In genomic region chr22:37484115-37485005, GRCh38 we compare ENCODE assay signal across 9 cellular contexts. TPM values are rescaled to one million over a fixed set of nuclear protein-coding genes. Genes with fewer than 3 reads are reported as not detected.
DNase-seq lines count a peak whose midpoint lies in the region; ATAC-seq and TF ChIP-seq lines count a peak whose summit lies in the region.
"Had no signal": no experiment of that assay in that cellular context is flagged by ENCODE, and none has a peak within 500 bp of the region (broad histone marks: within the 10 kb centered on the region; RNA-seq: fewer than 3 reads in every experiment).

No MANE protein-coding gene starts in this region.

- H4K91ac ChIP-seq in mesenchymal stem cell (ENCODE audit: low read length), result peak overlapping the region; percentile 15

- peak overlapping the region; percentile 35 for H4K8ac ChIP-seq in mesenchymal stem cell (ENCODE audit: low read length)

- no peak overlapping the region for H3K4me2 ChIP-seq in mesenchymal stem cell (ENCODE audit: low read length, poor library complexity, severe bottlenecking)

- no peak overlapping the region for H3K4ac ChIP-seq in mesenchymal stem cell (ENCODE audit: low read depth in 1 of 2, low read length in 2 of 2)

- peak overlapping the region; percentile 89 for H3K27ac Mint-ChIP-seq in activated naive CD8-positive, alpha-beta T cell treated with anti-CD3 and anti-CD28 coated beads, Interleukin-2, amount 10 ng/mL, durations not matched to agents 7 days and 5 days
- no peak overlapping the region for H3K27ac Mint-ChIP-seq in type B pancreatic cell

- peak; percentile 39 for ATAC-seq in GM21825 (IDR thresholded peaks at IDR 0.05; ENCODE audit: unreplicated experiment)
- ATAC-seq in activated naive CD8-positive, alpha-beta T cell treated with anti-CD3 and anti-CD28 coated beads, Interleukin-2, amount 10 ng/mL, durations not matched to agents 7 days and 5 days (ENCODE audit: low read depth), result peak; percentile 71

- peaks cover 49% of the 10 kb centered on the region for H3K4me1 Mint-ChIP-seq in activated naive CD8-positive, alpha-beta T cell treated with anti-CD3 and anti-CD28 coated beads, Interleukin-2, amount 10 ng/mL, durations not matched to agents 7 days and 5 days
- H3K4me1 Mint-ChIP-seq in type B pancreatic cell (ENCODE audit: unreplicated experiment), result peaks cover 36% of the 10 kb centered on the region

- H3K18ac ChIP-seq in mesenchymal stem cell (ENCODE audit: low read depth in 1 of 2, low read length in 2 of 2), result peak overlapping the region in 1 of 2 experiments; percentile 70

- no peak overlapping the region for H3K9ac ChIP-seq in mesenchymal stem cell (ENCODE audit: low read length)

- H2AFZ ChIP-seq in mesenchymal stem cell (ENCODE audit: low read depth, low read length), result no peak overlapping the region

- no peak overlapping the region for H3K27ac ChIP-seq in mesenchymal stem cell (ENCODE audit: low read length, poor library complexity, severe bottlenecking)

- H3K27me3 Mint-ChIP-seq in activated naive CD8-positive, alpha-beta T cell treated with anti-CD3 and anti-CD28 coated beads, Interleukin-2, amount 10 ng/mL, durations not matched to agents 7 days and 5 days, result no peaks in the 10 kb centered on the region
- peaks cover 29% of the 10 kb centered on the region for H3K27me3 Mint-ChIP-seq in type B pancreatic cell

- H3K14ac ChIP-seq in mesenchymal stem cell (ENCODE audit: low read length in 2 of 2), result no peak overlapping the region

- no peak for TF ChIP-seq CTCF in type B pancreatic cell (conservative IDR thresholded peaks at IDR 0.05)

- DNase-seq in T-helper 1 cell, result peak; percentile 67 to 95 (median 72)
- DNase-seq in activated naive CD8-positive, alpha-beta T cell treated with anti-CD3 and anti-CD28 coated beads, Interleukin-2, amount 10 ng/mL, durations not matched to agents 7 days and 5 days, result peak; percentile 83
- DNase-seq in mesenchymal stem cell, result no peak
- DNase-seq in stimulated activated CD8-positive, alpha-beta memory T cell treated with anti-CD3 and anti-CD28 coated beads, Interleukin-4, amount 100 ng/mL, for 1 hour (ENCODE audit: low read depth in 2 of 2, low spot score in 1 of 2), result peak; percentile 44 to 60
- DNase-seq in type B pancreatic cell (ENCODE audit: extremely low spot score, unreplicated experiment), result no peak
- no peak for DNase-seq in OCI-M2 (lab: John Stamatoyannopoulos, UW; ENCODE audit: unreplicated experiment)
- no peak for DNase-seq in DMS79 (lab: John Stamatoyannopoulos, UW)

- H3K9me3 Mint-ChIP-seq in activated naive CD8-positive, alpha-beta T cell treated with anti-CD3 and anti-CD28 coated beads, Interleukin-2, amount 10 ng/mL, durations not matched to agents 7 days and 5 days, result no peaks in the 10 kb centered on the region
- H3K9me3 Mint-ChIP-seq in type B pancreatic cell, result no peaks in the 10 kb centered on the region

- no peak overlapping the region for H2AK5ac ChIP-seq in mesenchymal stem cell (ENCODE audit: low read length, severe bottlenecking)

- no peak overlapping the region for H3K4me3 ChIP-seq in mesenchymal stem cell (ENCODE audit: insufficient read depth in 1 of 2, low read depth in 1 of 2, low read length in 2 of 2)

- WGBS in mesenchymal stem cell, result 91% methylated on average over 30 of the region's 35 CpGs

- no peak overlapping the region for H2BK12ac ChIP-seq in mesenchymal stem cell (ENCODE audit: low read length in 2 of 2)

- H3K36me3 ChIP-seq in mesenchymal stem cell (ENCODE audit: control insufficient read depth in 1 of 2, insufficient read depth in 2 of 2, low read depth in 1 of 2, low read length in 2 of 2), result peaks cover 0 to 13% of the 10 kb centered on the region in 2 experiments

- H3K4me1 ChIP-seq in mesenchymal stem cell (ENCODE audit: control insufficient read depth, insufficient read depth, low read depth, low read length), result peaks cover 24% of the 10 kb centered on the region

- peaks cover 0 to 55% of the 10 kb centered on the region in 2 experiments for H3K27me3 ChIP-seq in mesenchymal stem cell (ENCODE audit: control insufficient read depth in 1 of 2, insufficient read depth in 1 of 2, low read length in 2 of 2)

- peak overlapping the region; percentile 90 for H3K4me3 Mint-ChIP-seq in activated naive CD8-positive, alpha-beta T cell treated with anti-CD3 and anti-CD28 coated beads, Interleukin-2, amount 10 ng/mL, durations not matched to agents 7 days and 5 days
- H3K4me3 Mint-ChIP-seq in type B pancreatic cell, result no peak overlapping the region

- H2BK15ac ChIP-seq in mesenchymal stem cell (ENCODE audit: low read depth, poor library complexity, severe bottlenecking), result peak overlapping the region; percentile 50

- no peak overlapping the region for H2BK120ac ChIP-seq in mesenchymal stem cell (ENCODE audit: low read depth, low read length)

- H3K23ac ChIP-seq in mesenchymal stem cell (ENCODE audit: low read length in 2 of 2), result no peak overlapping the region

- POLR2A ChIA-PET in activated naive CD8-positive, alpha-beta T cell treated with anti-CD3 and anti-CD28 coated beads, Interleukin-2, amount 10 ng/mL, durations not matched to agents 7 days and 5 days (lab: Charles Lee), result interaction anchor here (0.7 to 2.9 kb wide), 8 partner anchors 13 to 334 kb away, joined by 3 to 29 read pairs (median 4); partner anchors contain the start of genes IL2RB and RAC2

- peaks cover 2% of the 10 kb centered on the region for H3K79me1 ChIP-seq in mesenchymal stem cell (replicated peaks; ENCODE audit: low read length, poor library complexity, severe bottlenecking)

- H3K9me3 ChIP-seq in mesenchymal stem cell (ENCODE audit: control insufficient read depth, low read length), result no peaks in the 10 kb centered on the region

- H3K36me3 Mint-ChIP-seq in activated naive CD8-positive, alpha-beta T cell treated with anti-CD3 and anti-CD28 coated beads, Interleukin-2, amount 10 ng/mL, durations not matched to agents 7 days and 5 days, result peaks cover 26% of the 10 kb centered on the region
- H3K36me3 Mint-ChIP-seq in type B pancreatic cell, result no peaks in the 10 kb centered on the region

- H2BK5ac ChIP-seq in mesenchymal stem cell (ENCODE audit: low read depth, low read length, poor library complexity, severe bottlenecking), result no peak overlapping the region

RNA-seq across cellular contexts. Expression of gene MFNG, which starts 1.8 kb away (rescaled TPM):
- 100 to 1,000 TPM; 207 to 211 TPM for total RNA-seq in activated naive CD8-positive, alpha-beta T cell treated with anti-CD3 and anti-CD28 coated beads, Interleukin-2, amount 10 ng/mL, durations not matched to agents 7 days and 5 days
- polyA plus RNA-seq in mesenchymal stem cell (2013, experiment 1 of 2), result 0.06 TPM
- polyA plus RNA-seq in mesenchymal stem cell (2013, experiment 2 of 2), result 0.04 TPM
- total RNA-seq in type B pancreatic cell (ENCODE audit: low replicate concordance), result 0.76 and 0.82 TPM in 2 replicates
- total RNA-seq: SK-MEL-5 had no signal

RNA-seq across cellular contexts. Expression of gene CARD10, which starts 34.9 kb away (rescaled TPM):
- under 1 TPM; 0.30 to 0.31 TPM for total RNA-seq in activated naive CD8-positive, alpha-beta T cell treated with anti-CD3 and anti-CD28 coated beads, Interleukin-2, amount 10 ng/mL, durations not matched to agents 7 days and 5 days
- 3.1 TPM for polyA plus RNA-seq in mesenchymal stem cell (2013, experiment 1 of 2)
- polyA plus RNA-seq in mesenchymal stem cell (2013, experiment 2 of 2), result 3.2 TPM
- total RNA-seq in type B pancreatic cell (ENCODE audit: low replicate concordance), result 9.9 and 14.8 TPM in 2 replicates

RNA-seq across cellular contexts. Expression of gene ELFN2, which starts 57.1 kb away (rescaled TPM):
- under 1 TPM; 0.26 to 0.47 TPM for total RNA-seq in activated naive CD8-positive, alpha-beta T cell treated with anti-CD3 and anti-CD28 coated beads, Interleukin-2, amount 10 ng/mL, durations not matched to agents 7 days and 5 days
- polyA plus RNA-seq in mesenchymal stem cell (2013, experiment 1 of 2), result 5.2 TPM
- polyA plus RNA-seq in mesenchymal stem cell (2013, experiment 2 of 2), result 5.1 TPM
- total RNA-seq in type B pancreatic cell (ENCODE audit: low replicate concordance), result 0.53 and 1.3 TPM in 2 replicates

Comparison
In these comparisons a context has a peak if more than half of its experiments do, and no peak if none do; other contexts are left out.
1. DNase-seq: peak in T-helper 1 cell (5 of 5), activated naive CD8-positive, alpha-beta T cell treated with anti-CD3 and anti-CD28 coated beads, Interleukin-2, amount 10 ng/mL, durations not matched to agents 7 days and 5 days (single experiment) and stimulated activated CD8-positive, alpha-beta memory T cell treated with anti-CD3 and anti-CD28 coated beads, Interleukin-4, amount 100 ng/mL, for 1 hour (2 of 2); none in mesenchymal stem cell (single experiment), type B pancreatic cell (single experiment), OCI-M2 (single experiment) and DMS79 (single experiment).
2. RNA of gene MFNG, which starts 1.8 kb away (total RNA-seq): 207 to 211 TPM in activated naive CD8-positive, alpha-beta T cell treated with anti-CD3 and anti-CD28 coated beads, Interleukin-2, amount 10 ng/mL, durations not matched to agents 7 days and 5 days; 0.76 to 0.82 TPM in type B pancreatic cell; every median in the first group is over 100 times any median in the second.